Comparison of ENCODE assay signal across 13 cellular contexts in the genomic region with DNA sequence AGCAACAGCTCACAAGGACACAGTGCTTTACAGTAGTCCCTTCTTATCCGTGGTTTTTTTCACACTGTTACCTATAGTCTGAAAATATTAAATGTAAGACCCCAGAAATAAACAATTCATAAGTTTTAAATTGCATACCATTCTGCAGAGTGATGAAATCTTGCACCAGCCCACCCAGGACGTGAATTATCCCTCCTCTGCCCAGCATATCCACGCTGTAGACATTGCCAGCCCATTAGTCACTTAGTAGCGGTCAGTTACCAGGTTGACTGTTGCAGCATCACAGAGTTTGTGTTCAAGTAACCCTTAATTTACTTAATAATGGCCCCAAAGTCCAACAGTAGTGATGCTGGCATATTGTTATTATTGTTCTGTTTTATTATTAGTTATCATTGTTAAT. TPM values are rescaled to one million over a fixed set of nuclear protein-coding genes. Genes with fewer than 3 reads are reported as not detected.
DNase-seq lines count a peak whose midpoint lies in the region; ATAC-seq and TF ChIP-seq lines count a peak whose summit lies in the region.
"Had no signal": no experiment of that assay in that cellular context is flagged by ENCODE, and none has a peak within 500 bp of the region (broad histone marks: within the 10 kb centered on the region; RNA-seq: fewer than 3 reads in every experiment).

No MANE protein-coding gene starts in this region.

- H3K27ac ChIP-seq in SJSA1 (peak overlapping the region; percentile 68), gastrocnemius medialis (peak overlapping the region; percentile 94 to 100 (median 96)), thyroid gland (no peak overlapping the region)

- H3K4me3 ChIP-seq in SJSA1 (no peak overlapping the region), fibroblast of pulmonary artery (replicated peaks; ENCODE audit: low read depth, low read length) (no peak overlapping the region), gastrocnemius medialis (peak overlapping the region; percentile 18 to 97 (median 62)), thyroid gland (replicated peaks in 1 of 3) (no peak overlapping the region)
- H3K4me3 ChIP-seq: dorsolateral prefrontal cortex had no signal

- TF ChIP-seq POLR2A in gastrocnemius medialis (IDR thresholded peaks at IDR 0.05), result peak in 1 of 2 donors; percentile 30
- no peak for TF ChIP-seq POLR2A in thyroid gland (IDR thresholded peaks at IDR 0.05)

- intact Hi-C loops in gastrocnemius medialis (cut with DNase I; ENCODE audit: low total_unique reads), result loop anchor here (10.0 kb wide), 1 partner anchor 1173 kb away; a partner anchor contains a TSS
- intact Hi-C loops in thyroid gland (cut with DNase I), result no loop called here

- DNase-seq in GM04504 (ENCODE audit: low read depth) (peak; percentile 51), SJSA1 (ENCODE audit: low read depth in 1 of 2, low spot score in 2 of 2) (peak; percentile 81 to 89), fibroblast of pulmonary artery (ENCODE audit: low read depth) (peak; percentile 90), gastrocnemius medialis (peak; percentile 56 to 72), thyroid gland (no peak), CD1c-positive myeloid dendritic cell (ENCODE audit: extremely low spot score) (no peak), middle frontal gyrus (ENCODE audit: extremely low spot score, low spot score) (no peak)
- no peak for DNase-seq in stimulated activated CD8-positive, alpha-beta memory T cell treated with anti-CD3 and anti-CD28 coated beads, Interleukin-4, amount 100 ng/mL, for 48 hours
- DNase-seq: activated CD8-positive, alpha-beta T cell treated with anti-CD3 and anti-CD28 coated beads for 36 hours; dorsolateral prefrontal cortex; NK-92 treated with Interleukin-12 subunit alpha and Interleukin-12 subunit beta, amount 100 ng/mL, for 24 hours; stimulated activated naive CD8-positive, alpha-beta T cell treated with anti-CD3 and anti-CD28 coated beads, Interleukin-15, Interleukin-2, amounts not matched to agents 100 U/mL and 50 U/mL, for 24 hours; T-helper 1 cell had no signal

- no peaks in the 10 kb centered on the region for H3K27me3 ChIP-seq in SJSA1 (replicated peaks)
- no peaks in the 10 kb centered on the region for H3K27me3 ChIP-seq in gastrocnemius medialis
- no peaks in the 10 kb centered on the region for H3K27me3 ChIP-seq in thyroid gland

- H3K9me3 ChIP-seq in SJSA1 (replicated peaks) (0 out of 2 replicates have a peak, but pooled peaks cover 3% of the 10 kb centered on the region), gastrocnemius medialis (no peaks in the 10 kb centered on the region), thyroid gland (no peaks in the 10 kb centered on the region)

- H3K4me1 ChIP-seq in SJSA1 (replicated peaks) (peaks cover 81% of the 10 kb centered on the region), gastrocnemius medialis (peaks cover 62 to 67% of the 10 kb centered on the region in 2 donors), thyroid gland (peaks cover 16 to 24% of the 10 kb centered on the region in 2 donors)

- TF ChIP-seq CTCF in fibroblast of pulmonary artery (IDR thresholded peaks at IDR 0.05; ENCODE audit: low read length, missing control alignments) (no peak), gastrocnemius medialis (IDR thresholded peaks at IDR 0.05 in 4 of 5, conservative IDR thresholded peaks at IDR 0.05 in 1 of 5) (no peak), thyroid gland (IDR thresholded peaks at IDR 0.05) (no peak)

- 86 to 93% methylated on average over 4 of the region's 4 CpGs for WGBS in thyroid gland, 2 donors

- in situ Hi-C loops in gastrocnemius medialis (cut with MboI; ENCODE audit: low sequenced_read_pairs in 4 of 4), result loop anchor here in 1 of 4 donors (10.0 kb wide), 1 partner anchor 157 kb away; a partner anchor contains a TSS

- peak; percentile 11 to 24 for ATAC-seq in gastrocnemius medialis
- ATAC-seq: activated CD8-positive, alpha-beta T cell treated with anti-CD3 and anti-CD28 coated beads for 36 hours; stimulated activated naive CD8-positive, alpha-beta T cell treated with anti-CD3 and anti-CD28 coated beads, Interleukin-15, Interleukin-2, amounts not matched to agents 100 U/mL and 50 U/mL, for 24 hours had no signal

- peaks cover 25% of the 10 kb centered on the region for H3K36me3 ChIP-seq in SJSA1
- no peaks in the 10 kb centered on the region for H3K36me3 ChIP-seq in gastrocnemius medialis
- H3K36me3 ChIP-seq in thyroid gland, result no peaks in the 10 kb centered on the region

RNA-seq across cellular contexts. Expression of a gene that starts 3.6 kb away (rescaled TPM):
- 7.3 and 17.1 TPM in 2 replicates for total RNA-seq in SJSA1 (2014; rRNA removed; shearing (Covaris generic))
- total RNA-seq in gastrocnemius medialis (100 to 1,000 TPM; 111 to 311 (median 215) TPM), thyroid gland (10 to 100 TPM in 3 of 4 donors, 1 to 10 TPM in 1; 8.5 to 19.2 (median 12.8) TPM)

Comparison
In these comparisons a context has a peak if more than half of its experiments do, and no peak if none do; other contexts are left out.
1. DNase-seq: peak in GM04504 (single experiment), SJSA1 (2 of 2), fibroblast of pulmonary artery (single experiment) and gastrocnemius medialis (2 of 2); none in thyroid gland (0 of 2), CD1c-positive myeloid dendritic cell (single experiment), middle frontal gyrus (single experiment) and stimulated activated CD8-positive, alpha-beta memory T cell treated with anti-CD3 and anti-CD28 coated beads, Interleukin-4, amount 100 ng/mL, for 48 hours (single experiment).
2. H3K27ac ChIP-seq: peak in SJSA1 (single experiment) and gastrocnemius medialis (4 of 4); none in thyroid gland (0 of 3).
3. H3K4me3 ChIP-seq: peak in gastrocnemius medialis (4 of 4); none in SJSA1 (single experiment), fibroblast of pulmonary artery (single experiment) and thyroid gland (0 of 3).